8 cellular contexts compared by ENCODE assay signal in the genomic region with DNA sequence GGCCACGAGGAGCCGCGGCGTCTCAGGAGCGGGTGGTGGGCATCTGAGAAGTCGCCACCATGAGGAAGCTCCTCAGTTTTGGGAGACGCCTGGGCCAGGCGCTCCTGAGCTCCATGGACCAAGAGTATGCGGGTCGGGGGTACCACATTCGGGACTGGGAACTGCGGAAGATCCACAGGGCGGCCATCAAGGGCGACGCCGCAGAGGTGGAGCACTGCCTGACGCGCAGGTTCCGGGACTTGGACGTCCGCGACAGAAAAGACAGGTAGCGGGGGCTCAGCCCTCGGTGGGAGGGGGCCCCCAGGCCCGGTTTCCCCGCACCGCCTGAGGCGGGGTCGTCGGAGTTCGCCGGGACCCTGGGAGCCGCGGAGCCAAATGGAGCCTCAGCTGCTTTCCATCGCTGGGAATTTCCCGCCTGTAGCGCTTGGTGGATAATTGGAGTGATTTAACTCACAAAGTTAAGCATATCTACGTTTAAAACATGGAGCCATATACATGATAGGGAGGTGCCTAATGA. TPM values are rescaled to one million over a fixed set of nuclear protein-coding genes. Genes with fewer than 3 reads are reported as not detected.
A peak's percentile ranks its signal among the peaks of the same experiment; 100 is the strongest.
DNase-seq lines count a peak whose midpoint lies in the region; ATAC-seq and TF ChIP-seq lines count a peak whose summit lies in the region.

No MANE protein-coding gene starts in this region.

- H3K27ac ChIP-seq in left ventricle myocardium inferior (replicated peaks): no peak overlapping the region
- H3K27ac ChIP-seq in spleen: no peak overlapping the region

- intact Hi-C loops in left cardiac atrium (cut with DNase I): no loop called here
- intact Hi-C loops in Right ventricle myocardium superior (cut with DNase I): no loop called here
- intact Hi-C loops in left ventricle myocardium inferior (cut with micrococcal nuclease): no loop called here
- intact Hi-C loops in spleen (cut with DNase I; ENCODE audit: low total_unique reads): no loop called here

- no peak for TF ChIP-seq CTCF in left ventricle myocardium inferior (IDR thresholded peaks at IDR 0.05; ENCODE audit: borderline replicate concordance)
- TF ChIP-seq CTCF in spleen (IDR thresholded peaks at IDR 0.05 in 8 of 11, conservative IDR thresholded peaks at IDR 0.05 in 3 of 11): no peak

- no peak for TF ChIP-seq POLR2A in spleen (IDR thresholded peaks at IDR 0.05)

- H3K4me3 Mint-ChIP-seq in activated CD8-positive, alpha-beta memory T cell treated with anti-CD3 and anti-CD28 coated beads, Interleukin-2, amount 10 ng/mL, durations not matched to agents 7 days and 5 days: peak overlapping the region; percentile 74

- no peaks in the 10 kb centered on the region for H3K9me3 ChIP-seq in left ventricle myocardium inferior (replicated peaks)
- no peaks in the 10 kb centered on the region for H3K9me3 ChIP-seq in spleen

- H3K27me3 Mint-ChIP-seq in activated CD8-positive, alpha-beta memory T cell treated with anti-CD3 and anti-CD28 coated beads, Interleukin-2, amount 10 ng/mL, durations not matched to agents 7 days and 5 days: peaks cover 70% of the 10 kb centered on the region

- peak; percentile 21 for DNase-seq in left cardiac atrium
- no peak for DNase-seq in Right ventricle myocardium superior
- peak; percentile 42 for DNase-seq in activated CD8-positive, alpha-beta memory T cell treated with anti-CD3 and anti-CD28 coated beads, Interleukin-2, amount 10 ng/mL, durations not matched to agents 7 days and 5 days
- DNase-seq in left ventricle myocardium inferior: no peak
- DNase-seq in spleen: peak; percentile 41
- DNase-seq in NCI-H187 (lab: John Stamatoyannopoulos, UW): no peak
- no peak for DNase-seq in nucleus accumbens (lab: John Stamatoyannopoulos, UW)

- peak; percentile 38 to 56 for ATAC-seq in left cardiac atrium
- no peak for ATAC-seq in Right ventricle myocardium superior (ENCODE audit: poor library complexity)
- ATAC-seq in activated CD8-positive, alpha-beta memory T cell treated with anti-CD3 and anti-CD28 coated beads, Interleukin-2, amount 10 ng/mL, durations not matched to agents 7 days and 5 days: peak; percentile 37
- no peak for ATAC-seq in HG02981 (IDR thresholded peaks at IDR 0.05; ENCODE audit: unreplicated experiment)

- H3K4me1 Mint-ChIP-seq in activated CD8-positive, alpha-beta memory T cell treated with anti-CD3 and anti-CD28 coated beads, Interleukin-2, amount 10 ng/mL, durations not matched to agents 7 days and 5 days: peaks cover 9% of the 10 kb centered on the region

- no peak overlapping the region for H3K27ac Mint-ChIP-seq in activated CD8-positive, alpha-beta memory T cell treated with anti-CD3 and anti-CD28 coated beads, Interleukin-2, amount 10 ng/mL, durations not matched to agents 7 days and 5 days

- no peaks in the 10 kb centered on the region for H3K36me3 Mint-ChIP-seq in activated CD8-positive, alpha-beta memory T cell treated with anti-CD3 and anti-CD28 coated beads, Interleukin-2, amount 10 ng/mL, durations not matched to agents 7 days and 5 days

- H3K4me1 ChIP-seq in left ventricle myocardium inferior (peaks cover 14% of the 10 kb centered on the region), spleen (peaks cover 8 to 18% (median 14%) of the 10 kb centered on the region in 6 donors)

- CTCF ChIA-PET in activated CD8-positive, alpha-beta memory T cell treated with anti-CD3 and anti-CD28 coated beads, Interleukin-2, amount 10 ng/mL, durations not matched to agents 7 days and 5 days (lab: Charles Lee): interaction anchor here (0.7 to 1.5 kb wide), 5 partner anchors 23 to 197 kb away, joined by 3 to 5 read pairs (median 4); a partner anchor contains a TSS

- H3K4me3 ChIP-seq in left ventricle myocardium inferior (peak overlapping the region; percentile 59), spleen (peak overlapping the region in 5 of 8 donors; percentile 15 to 68 (median 35))

- no peaks in the 10 kb centered on the region for H3K9me3 Mint-ChIP-seq in activated CD8-positive, alpha-beta memory T cell treated with anti-CD3 and anti-CD28 coated beads, Interleukin-2, amount 10 ng/mL, durations not matched to agents 7 days and 5 days (ENCODE audit: low read depth)

- H3K27me3 ChIP-seq in left ventricle myocardium inferior (ENCODE audit: low read depth) (peaks cover 95% of the 10 kb centered on the region), spleen (replicated peaks in 1 of 7) (peaks cover 0 to 79% (median 30%) of the 10 kb centered on the region in 7 donors)

- 3 to 5% (median 4%) methylated on average over 15 to 38 of the region's 38 CpGs for WGBS in spleen, 5 donors

- H3K36me3 ChIP-seq in left ventricle myocardium inferior (no peaks in the 10 kb centered on the region), spleen (no peaks in the 10 kb centered on the region)

RNA-seq across cellular contexts. Expression of a gene that starts 0.4 kb away (rescaled TPM):
- total RNA-seq in left cardiac atrium (1 to 10 TPM in 1 of 2 donors, not detected in 1; 1.1 TPM), Right ventricle myocardium superior (not detected), left ventricle myocardium inferior (not detected), spleen (1 to 10 TPM in 1 of 7 donors, not detected in 6; 1.7 TPM)
- under 1 TPM; 0.33 to 0.79 TPM for total RNA-seq in activated CD8-positive, alpha-beta memory T cell treated with anti-CD3 and anti-CD28 coated beads, Interleukin-2, amount 10 ng/mL, durations not matched to agents 7 days and 5 days
- polyA plus RNA-seq in spleen: under 1 TPM in 1 of 3 donors, not detected in 2; 0.02 TPM

RNA-seq across cellular contexts. Expression of a gene that starts 50.8 kb away (rescaled TPM):
- 10 to 100 TPM; 13.9 to 24.9 TPM for total RNA-seq in left cardiac atrium
- 13.0 TPM for total RNA-seq in Right ventricle myocardium superior
- 10 to 100 TPM; 34.3 to 43.1 TPM for total RNA-seq in activated CD8-positive, alpha-beta memory T cell treated with anti-CD3 and anti-CD28 coated beads, Interleukin-2, amount 10 ng/mL, durations not matched to agents 7 days and 5 days
- total RNA-seq in left ventricle myocardium inferior: 13.4 TPM
- 10 to 100 TPM; 20.7 to 48.1 (median 28.4) TPM for total RNA-seq in spleen
- polyA plus RNA-seq in spleen: 10 to 100 TPM; 20.0 to 28.4 (median 24.6) TPM

Comparison
In these comparisons a context has a peak if more than half of its experiments do, and no peak if none do; other contexts are left out.
1. ATAC-seq: peak in left cardiac atrium (2 of 2) and activated CD8-positive, alpha-beta memory T cell treated with anti-CD3 and anti-CD28 coated beads, Interleukin-2, amount 10 ng/mL, durations not matched to agents 7 days and 5 days (single experiment); none in Right ventricle myocardium superior (single experiment) and HG02981 (single experiment).
2. DNase-seq: peak in left cardiac atrium (single experiment), activated CD8-positive, alpha-beta memory T cell treated with anti-CD3 and anti-CD28 coated beads, Interleukin-2, amount 10 ng/mL, durations not matched to agents 7 days and 5 days (single experiment) and spleen (single experiment); none in Right ventricle myocardium superior (single experiment), left ventricle myocardium inferior (single experiment), NCI-H187 (0 of 2) and nucleus accumbens (0 of 56).